ENCODE assay signal across 9 cellular contexts in genomic region chr3:10173926-10174435, GRCh38. TPM values are rescaled to one million over a fixed set of nuclear protein-coding genes. Genes with fewer than 3 reads are reported as not detected.
A peak's percentile ranks its signal among the peaks of the same experiment; 100 is the strongest.
DNase-seq lines count a peak whose midpoint lies in the region; ATAC-seq and TF ChIP-seq lines count a peak whose summit lies in the region.
"Had no signal": no experiment of that assay in that cellular context is flagged by ENCODE, and none has a peak within 500 bp of the region (broad histone marks: within the 10 kb centered on the region; RNA-seq: fewer than 3 reads in every experiment).

No MANE protein-coding gene starts in this region.

- TF ChIP-seq CTCF in Panc1 (IDR thresholded peaks at IDR 0.05) (no peak), fibroblast of lung (conservative IDR thresholded peaks at IDR 0.05 in 1 of 2, IDR thresholded peaks at IDR 0.05 in 1 of 2; ENCODE audit: low read depth in 1 of 2, low read length in 2 of 2) (no peak)

- DNase-seq in GM04504 (ENCODE audit: low read depth) (peak; percentile 90), Panc1 (ENCODE audit: low read depth, low spot score) (no peak), fibroblast of lung (ENCODE audit: low read depth in 2 of 2) (peak; percentile 90 to 99), nucleus accumbens (lab: John Stamatoyannopoulos, UW) (peak in 37 of 56 donors; percentile 12 to 82 (median 42)), NCI-H524 treated with DMSO at 0.1 percent for 48 hours (lab: John Stamatoyannopoulos, UW) (no peak), NCI-H526 (lab: John Stamatoyannopoulos, UW) (no peak)

- H3K27ac ChIP-seq in Panc1 (ENCODE audit: low read length): peak overlapping the region; percentile 51
- H3K27ac ChIP-seq in fibroblast of lung (ENCODE audit: insufficient read depth, low read length): peak overlapping the region; percentile 75
- H3K27ac ChIP-seq: KMS-11 had no signal

- ATAC-seq in Panc1 (peak; percentile 72), GM19452 (IDR thresholded peaks at IDR 0.05; ENCODE audit: unreplicated experiment) (no peak), HG03565 (IDR thresholded peaks at IDR 0.05; ENCODE audit: unreplicated experiment) (no peak)

- CTCF ChIA-PET in Panc1 (lab: Charles Lee): no interaction called here

- H3K4me3 ChIP-seq in Panc1 (ENCODE audit: low read depth in 2 of 2, low read length in 2 of 2) (no peak overlapping the region), fibroblast of lung (replicated peaks in 1 of 4; ENCODE audit: control extremely low read depth in 1 of 4, insufficient read depth in 1 of 4, low read depth in 3 of 4, low read length in 4 of 4) (no peak overlapping the region)

- H3K79me2 ChIP-seq in fibroblast of lung (ENCODE audit: control insufficient read depth, insufficient read depth, low read length): no peaks in the 10 kb centered on the region

- no peaks in the 10 kb centered on the region for H4K20me1 ChIP-seq in fibroblast of lung (ENCODE audit: control insufficient read depth, extremely low read depth, insufficient read depth, low read length)

- POLR2A ChIA-PET in Panc1 (lab: Charles Lee): no interaction called here

- H3K9me3 ChIP-seq in Panc1 (ENCODE audit: control insufficient read depth, insufficient read depth, low read depth, low read length) (no peaks in the 10 kb centered on the region), fibroblast of lung (ENCODE audit: control insufficient read depth, insufficient read depth, low read depth, low read length) (no peaks in the 10 kb centered on the region)

- in situ Hi-C loops in Panc1 (cut with HindIII; ENCODE audit: low pct_unique_long_range_greater_than_20kb, low sequenced_read_pairs): no loop called here

- H2AFZ ChIP-seq in fibroblast of lung (ENCODE audit: low read length): no peak overlapping the region

- H3K4me1 ChIP-seq in Panc1 (ENCODE audit: control insufficient read depth, insufficient read depth, low read length): peaks cover 27% of the 10 kb centered on the region
- H3K4me1 ChIP-seq in fibroblast of lung (ENCODE audit: control insufficient read depth, extremely low read depth, insufficient read depth, low read length): peaks cover 6% of the 10 kb centered on the region

- H3K9ac ChIP-seq in fibroblast of lung (ENCODE audit: insufficient read depth, low read length): no peak overlapping the region
- H3K9ac ChIP-seq: KMS-11 had no signal

- H3K4me2 ChIP-seq in fibroblast of lung (ENCODE audit: extremely low read depth, insufficient read depth, low read length): peak overlapping the region; percentile 28
- H3K4me2 ChIP-seq: KMS-11 had no signal

- H3K36me3 ChIP-seq in Panc1 (ENCODE audit: control insufficient read depth, insufficient read depth, low read length): no peaks in the 10 kb centered on the region; the same call in 1 of the 2 replicates
- H3K36me3 ChIP-seq in fibroblast of lung (ENCODE audit: control insufficient read depth, insufficient read depth, low read length): no peaks in the 10 kb centered on the region

- TSS peak; percentile 44 for BruUV-seq in Panc1 (replicated peaks; lab: Mats Ljungman, UMichigan)

- H3K27me3 ChIP-seq in Panc1 (ENCODE audit: control insufficient read depth, insufficient read depth, low read length): no peaks in the 10 kb centered on the region
- H3K27me3 ChIP-seq in fibroblast of lung (ENCODE audit: control insufficient read depth, insufficient read depth, low read length): no peaks in the 10 kb centered on the region

- intact Hi-C loops in Panc1 (cut with micrococcal nuclease; ENCODE audit: unreplicated experiment): loop anchor here (10.0 kb wide), 1 partner anchor 51 kb away; no protein-coding TSS in a partner anchor

RNA-seq across cellular contexts. Expression of gene IRAK2, which starts 9.3 kb away (rescaled TPM):
- total RNA-seq in Panc1 (2021; ENCODE audit: unreplicated experiment) (25.1 TPM), fibroblast of lung (4.4 and 6.6 TPM in 2 replicates)
- 15.8 TPM for polyA plus RNA-seq in Panc1 (2012; ENCODE audit: insufficient read length)
- 1.5 and 3.6 TPM in 2 replicates for polyA plus RNA-seq in fibroblast of lung
- polyA plus RNA-seq in fibroblast of lung (2012): 0.64 and 1.7 TPM in 2 replicates
- polyA minus RNA-seq in fibroblast of lung (ENCODE audit: low replicate concordance): 1.8 and 4.7 TPM in 2 replicates

RNA-seq across cellular contexts. Expression of gene VHL, which starts 32.4 kb away (rescaled TPM):
- total RNA-seq in Panc1 (2021; ENCODE audit: unreplicated experiment) (47.1 TPM), fibroblast of lung (36.7 and 39.3 TPM in 2 replicates)
- polyA plus RNA-seq in Panc1 (2012; ENCODE audit: insufficient read length): 28.1 TPM
- polyA plus RNA-seq in fibroblast of lung: 13.3 and 13.8 TPM in 2 replicates
- 17.4 and 24.6 TPM in 2 replicates for polyA plus RNA-seq in fibroblast of lung (2012)
- 13.0 and 19.1 TPM in 2 replicates for polyA minus RNA-seq in fibroblast of lung (ENCODE audit: low replicate concordance)

RNA-seq across cellular contexts. Expression of gene BRK1, which starts 58.5 kb away (rescaled TPM):
- total RNA-seq in Panc1 (2021; ENCODE audit: unreplicated experiment): 81.9 TPM
- polyA plus RNA-seq in Panc1 (2012; ENCODE audit: insufficient read length): 95.4 TPM
- total RNA-seq in fibroblast of lung: 112 and 114 TPM in 2 replicates
- polyA plus RNA-seq in fibroblast of lung: 303 and 326 TPM in 2 replicates
- polyA plus RNA-seq in fibroblast of lung (2012): 242 and 243 TPM in 2 replicates
- 72.3 and 73.3 TPM in 2 replicates for polyA minus RNA-seq in fibroblast of lung (ENCODE audit: low replicate concordance)

Comparison
In these comparisons a context has a peak if more than half of its experiments do, and no peak if none do; other contexts are left out.
1. DNase-seq: peak in GM04504 (single experiment), fibroblast of lung (2 of 2) and nucleus accumbens (37 of 56); none in Panc1 (single experiment), NCI-H524 treated with DMSO at 0.1 percent for 48 hours (single experiment) and NCI-H526 (0 of 2).